In the genomic region with DNA sequence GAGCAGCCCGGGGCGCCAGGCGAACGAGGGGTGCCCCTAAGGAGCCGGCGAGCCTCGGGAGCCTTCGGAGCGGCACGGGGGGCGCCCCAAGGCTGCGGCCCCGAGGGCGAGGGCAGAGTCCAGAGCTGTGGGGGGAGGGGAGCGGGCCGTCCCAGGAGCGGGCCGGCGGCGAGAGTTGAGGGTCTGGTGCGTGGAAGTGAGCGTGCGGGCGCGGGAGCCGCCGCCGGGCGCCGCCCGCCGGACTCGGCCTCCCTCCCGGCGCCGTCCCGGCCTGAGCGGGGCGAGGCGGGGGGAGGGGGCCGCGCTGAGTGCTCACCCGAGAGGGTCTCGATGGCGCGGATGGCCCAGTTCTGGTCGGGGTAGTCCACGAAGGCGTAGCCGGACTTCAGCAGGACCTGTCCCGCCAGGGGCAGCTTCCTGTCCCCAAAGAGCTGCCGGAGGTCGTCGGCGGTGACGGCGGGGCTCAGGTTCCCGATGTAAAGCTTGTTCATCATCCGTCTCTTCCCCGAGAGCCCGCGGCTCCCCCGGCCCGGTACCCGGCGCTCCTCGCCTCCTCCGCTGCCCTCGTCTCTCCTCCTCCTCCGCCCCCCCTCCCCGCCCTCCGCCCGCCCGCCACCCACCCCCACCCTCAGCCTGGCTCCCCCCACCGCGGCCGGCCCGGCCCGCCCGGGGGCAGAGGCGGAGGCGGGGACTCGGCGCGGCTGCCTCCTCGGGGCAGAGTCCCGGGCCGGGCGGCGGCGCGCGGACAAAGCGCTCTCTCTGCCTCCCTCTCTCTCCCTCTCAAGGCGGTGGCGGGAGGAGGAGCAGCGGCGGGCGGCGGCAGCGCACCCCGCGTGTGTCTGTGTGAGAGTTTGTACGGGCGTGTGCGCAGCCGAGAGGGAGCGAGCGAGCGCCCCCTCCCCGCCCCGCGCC, we compare ENCODE assay signal across 8 cellular contexts. TPM values are rescaled to one million over a fixed set of nuclear protein-coding genes. Genes with fewer than 3 reads are reported as not detected.
DNase-seq lines count a peak whose midpoint lies in the region; ATAC-seq and TF ChIP-seq lines count a peak whose summit lies in the region.

Gene IGF2BP2, minus strand, starts transcription at position 576 of the 912 bp plus-strand sequence. Its CDS starts 82 bp downstream, at position 494.

- DNase-seq in NCI-H2196 (lab: John Stamatoyannopoulos, UW; ENCODE audit: unreplicated experiment) = peak; percentile 61
- no peak for DNase-seq in NCI-H2196 treated with DMSO at 0.1 percent for 48 hours (lab: John Stamatoyannopoulos, UW; ENCODE audit: unreplicated experiment)
- peak; percentile 71 for DNase-seq in OCI-M1 (lab: John Stamatoyannopoulos, UW)
- peak; percentile 24 for DNase-seq in activated gamma-delta T cell (lab: John Stamatoyannopoulos, UW)
- peak; percentile 87 to 97 for DNase-seq in foreskin fibroblast
- DNase-seq in upper lobe of left lung = peak; percentile 83 to 95

- H3K4me1 ChIP-seq in neuron (ENCODE audit: insufficient read depth, low read length) (peaks cover 31% of the 10 kb centered on the region), upper lobe of left lung (peaks cover 14 to 43% (median 19%) of the 10 kb centered on the region in 4 donors)

- H3K27ac ChIP-seq in upper lobe of left lung = peak within 1 kb of the TSS; percentile 84 to 98 (median 90)

- ATAC-seq in HG02981 (IDR thresholded peaks at IDR 0.05; ENCODE audit: unreplicated experiment) (peak; percentile 60), upper lobe of left lung (ENCODE audit: low FRiP score in 2 of 2) (peak; percentile 86 to 87)

- WGBS in upper lobe of left lung, 2 donors = 2 to 3% methylated on average over 24 to 65 of the region's 113 CpGs

- peak within 1 kb of the TSS; percentile 83 to 88 for H3K4me3 ChIP-seq in foreskin fibroblast (ENCODE audit: low read depth in 1 of 2, low read length in 2 of 2)
- peak within 1 kb of the TSS; percentile 99 for H3K4me3 ChIP-seq in neuron (ENCODE audit: low read length)
- H3K4me3 ChIP-seq in upper lobe of left lung = peak within 1 kb of the TSS; percentile 81 to 97 (median 88)

- TF ChIP-seq EP300 in upper lobe of left lung (IDR thresholded peaks at IDR 0.05) = no peak

- H2AFZ ChIP-seq in neuron (ENCODE audit: low read depth, low read length) = peak within 1 kb of the TSS; percentile 85

- H3K36me3 ChIP-seq in neuron (ENCODE audit: insufficient read depth, low read length) (peaks cover 11% of the 10 kb centered on the region), upper lobe of left lung (no peaks in the 10 kb centered on the region)

- H3K27me3 ChIP-seq in neuron (ENCODE audit: insufficient read depth, low read length) (no peaks in the 10 kb centered on the region), upper lobe of left lung (no peaks in the 10 kb centered on the region)

- no peak for TF ChIP-seq CTCF in foreskin fibroblast (IDR thresholded peaks at IDR 0.05; ENCODE audit: low read depth, low read length)
- TF ChIP-seq CTCF in upper lobe of left lung (IDR thresholded peaks at IDR 0.05) = peak in 5 of 6 experiments; percentile 20 to 53 (median 47)

- H3K9me3 ChIP-seq in neuron (ENCODE audit: low read length) (no peaks in the 10 kb centered on the region), upper lobe of left lung (no peaks in the 10 kb centered on the region)

- peak in 2 of 4 donors; percentile 51 to 72 for TF ChIP-seq POLR2A in upper lobe of left lung (IDR thresholded peaks at IDR 0.05)

RNA-seq across cellular contexts. Expression of gene IGF2BP2, which starts in this region (rescaled TPM):
- total RNA-seq in upper lobe of left lung = 10 to 100 TPM; 11.4 to 60.3 (median 24.9) TPM
